In the genomic region with DNA sequence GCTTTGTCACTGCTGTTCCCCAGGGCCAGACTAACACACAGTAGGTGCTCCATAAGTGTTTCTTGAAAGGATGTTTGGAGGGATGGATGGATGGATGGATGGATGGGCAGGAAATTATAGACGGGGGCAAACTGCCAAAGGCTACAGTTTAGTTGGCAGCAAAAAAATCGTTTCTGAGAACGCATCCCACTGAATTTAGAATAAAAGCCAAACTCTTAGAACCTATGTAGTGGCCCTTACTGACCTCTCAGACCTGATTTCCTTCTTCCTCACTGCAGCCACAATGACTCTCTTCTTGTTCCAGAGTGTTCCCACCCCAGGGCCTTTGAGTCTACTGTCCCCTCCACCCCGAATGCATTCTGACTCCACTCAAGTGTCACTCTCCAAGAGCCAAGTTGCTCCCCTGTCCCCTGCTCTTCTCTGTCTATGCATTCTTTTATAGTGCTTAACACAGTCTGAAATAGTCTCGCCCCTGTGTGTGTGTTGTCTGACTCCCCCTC, we compare ENCODE assay signal across 8 cellular contexts. TPM values are rescaled to one million over a fixed set of nuclear protein-coding genes. Genes with fewer than 3 reads are reported as not detected.
A peak's percentile ranks its signal among the peaks of the same experiment; 100 is the strongest.
DNase-seq lines count a peak whose midpoint lies in the region; ATAC-seq and TF ChIP-seq lines count a peak whose summit lies in the region.

No MANE protein-coding gene starts in this region.

- peak overlapping the region; percentile 78; the same call in 1 of the 2 replicates for H3K4me3 ChIP-seq in ACC112 (ENCODE audit: low read depth, low read length)
- peak overlapping the region; percentile 52 for H3K4me3 ChIP-seq in DOHH2 (ENCODE audit: low read length)
- H3K4me3 ChIP-seq in neural cell (ENCODE audit: low read length): peak overlapping the region; percentile 77

- no peaks in the 10 kb centered on the region for H3K9me3 Mint-ChIP-seq in activated naive CD8-positive, alpha-beta T cell treated with anti-CD3 and anti-CD28 coated beads for 36 hours

- H3K79me2 ChIP-seq in ACC112 (ENCODE audit: control insufficient read depth, insufficient read depth, low read length, unreplicated experiment) (no peaks in the 10 kb centered on the region), DOHH2 (ENCODE audit: control insufficient read depth, low read length) (no peaks in the 10 kb centered on the region), neural cell (replicated peaks; ENCODE audit: insufficient read depth, low read length) (no peaks in the 10 kb centered on the region)

- peak overlapping the region; percentile 18 for H2AFZ ChIP-seq in ACC112 (ENCODE audit: low read length, unreplicated experiment)
- H2AFZ ChIP-seq in neural cell (ENCODE audit: low read depth, low read length): no peak overlapping the region

- peaks cover 2% of the 10 kb centered on the region for H3K4me1 Mint-ChIP-seq in activated naive CD8-positive, alpha-beta T cell treated with anti-CD3 and anti-CD28 coated beads for 36 hours

- H4K20me1 ChIP-seq in DOHH2 (ENCODE audit: control insufficient read depth, insufficient read depth, low read depth, low read length) (no peaks in the 10 kb centered on the region), neural cell (ENCODE audit: insufficient read depth) (no peaks in the 10 kb centered on the region)

- H3K9me2 ChIP-seq in DOHH2 (replicated peaks; ENCODE audit: control insufficient read depth, low read length) (no peaks in the 10 kb centered on the region), neural cell (ENCODE audit: insufficient read depth, low read length) (no peaks in the 10 kb centered on the region)

- no peak overlapping the region for H3K27ac Mint-ChIP-seq in activated naive CD8-positive, alpha-beta T cell treated with anti-CD3 and anti-CD28 coated beads for 36 hours

- H3K36me3 Mint-ChIP-seq in activated naive CD8-positive, alpha-beta T cell treated with anti-CD3 and anti-CD28 coated beads for 36 hours: no peaks in the 10 kb centered on the region

- H3K4me1 ChIP-seq in ACC112 (ENCODE audit: control insufficient read depth, insufficient read depth, low read length, unreplicated experiment) (peaks cover 12% of the 10 kb centered on the region), DOHH2 (ENCODE audit: control insufficient read depth, low read length) (no peaks in the 10 kb centered on the region)

- no peak for DNase-seq in activated naive CD8-positive, alpha-beta T cell treated with anti-CD3 and anti-CD28 coated beads for 36 hours
- DNase-seq in RKO (ENCODE audit: low spot score): no peak
- DNase-seq in kidney glomerular epithelial cell (lab: John Stamatoyannopoulos, UW): no peak

- no peak overlapping the region for H3K27ac ChIP-seq in ACC112 (ENCODE audit: low read depth, low read length)
- no peak overlapping the region for H3K27ac ChIP-seq in DOHH2 (ENCODE audit: low read depth, low read length)
- H3K27ac ChIP-seq in neural cell (ENCODE audit: low read length): no peak overlapping the region

- H3F3A ChIP-seq in DOHH2 (ENCODE audit: control insufficient read depth, insufficient read depth) (no peaks in the 10 kb centered on the region), neural cell (ENCODE audit: insufficient read depth, low read length, poor library complexity, severe bottlenecking) (no peaks in the 10 kb centered on the region)

- H3K27me3 Mint-ChIP-seq in activated naive CD8-positive, alpha-beta T cell treated with anti-CD3 and anti-CD28 coated beads for 36 hours: peaks cover 65% of the 10 kb centered on the region

- H3K27me3 ChIP-seq in ACC112 (ENCODE audit: insufficient read depth, low read length) (peaks cover 41% of the 10 kb centered on the region), DOHH2 (ENCODE audit: control insufficient read depth, low read length) (peaks cover 29% of the 10 kb centered on the region), neural cell (ENCODE audit: insufficient read depth, low read depth, low read length) (peaks cover 44% of the 10 kb centered on the region)

- H3K4me2 ChIP-seq in DOHH2 (ENCODE audit: low read length): peak overlapping the region; percentile 62; the same call in 1 of the 2 replicates
- no peak overlapping the region for H3K4me2 ChIP-seq in neural cell (ENCODE audit: low read length)

- H3K9ac ChIP-seq in neural cell (ENCODE audit: low read length): peak overlapping the region; percentile 73

- no peaks in the 10 kb centered on the region for H3K9me3 ChIP-seq in DOHH2 (ENCODE audit: control insufficient read depth, insufficient read depth, low read length)
- H3K9me3 ChIP-seq in neural cell (ENCODE audit: low read length): no peaks in the 10 kb centered on the region

- no peak for TF ChIP-seq CTCF in DOHH2 (IDR thresholded peaks at IDR 0.05; ENCODE audit: low read depth, low read length, poor library complexity, severe bottlenecking)
- TF ChIP-seq CTCF in neural cell (IDR thresholded peaks at IDR 0.05; ENCODE audit: poor library complexity, severe bottlenecking): no peak

- H3K36me3 ChIP-seq in ACC112 (ENCODE audit: insufficient read depth, low read length): no peaks in the 10 kb centered on the region
- no peaks in the 10 kb centered on the region for H3K36me3 ChIP-seq in DOHH2 (ENCODE audit: control insufficient read depth, low read length)
- H3K36me3 ChIP-seq in neural cell (ENCODE audit: insufficient read depth, low read length): no peaks in the 10 kb centered on the region

- TF ChIP-seq EP300 in neural cell (conservative IDR thresholded peaks at IDR 0.05; ENCODE audit: poor library complexity, severe bottlenecking): no peak

- ATAC-seq in HG03378 (IDR thresholded peaks at IDR 0.05; ENCODE audit: unreplicated experiment) (no peak), GM21737 (IDR thresholded peaks at IDR 0.05; ENCODE audit: unreplicated experiment) (no peak)

- no peak for TF ChIP-seq RAD21 in neural cell (conservative IDR thresholded peaks at IDR 0.05)

- H3K4me3 Mint-ChIP-seq in activated naive CD8-positive, alpha-beta T cell treated with anti-CD3 and anti-CD28 coated beads for 36 hours: peak overlapping the region; percentile 7

TF ChIP-seq in neural cell, 6 proteins besides CTCF, POLR2A, EP300 and RAD21:
- TF ChIP-seq, protein P1, sequence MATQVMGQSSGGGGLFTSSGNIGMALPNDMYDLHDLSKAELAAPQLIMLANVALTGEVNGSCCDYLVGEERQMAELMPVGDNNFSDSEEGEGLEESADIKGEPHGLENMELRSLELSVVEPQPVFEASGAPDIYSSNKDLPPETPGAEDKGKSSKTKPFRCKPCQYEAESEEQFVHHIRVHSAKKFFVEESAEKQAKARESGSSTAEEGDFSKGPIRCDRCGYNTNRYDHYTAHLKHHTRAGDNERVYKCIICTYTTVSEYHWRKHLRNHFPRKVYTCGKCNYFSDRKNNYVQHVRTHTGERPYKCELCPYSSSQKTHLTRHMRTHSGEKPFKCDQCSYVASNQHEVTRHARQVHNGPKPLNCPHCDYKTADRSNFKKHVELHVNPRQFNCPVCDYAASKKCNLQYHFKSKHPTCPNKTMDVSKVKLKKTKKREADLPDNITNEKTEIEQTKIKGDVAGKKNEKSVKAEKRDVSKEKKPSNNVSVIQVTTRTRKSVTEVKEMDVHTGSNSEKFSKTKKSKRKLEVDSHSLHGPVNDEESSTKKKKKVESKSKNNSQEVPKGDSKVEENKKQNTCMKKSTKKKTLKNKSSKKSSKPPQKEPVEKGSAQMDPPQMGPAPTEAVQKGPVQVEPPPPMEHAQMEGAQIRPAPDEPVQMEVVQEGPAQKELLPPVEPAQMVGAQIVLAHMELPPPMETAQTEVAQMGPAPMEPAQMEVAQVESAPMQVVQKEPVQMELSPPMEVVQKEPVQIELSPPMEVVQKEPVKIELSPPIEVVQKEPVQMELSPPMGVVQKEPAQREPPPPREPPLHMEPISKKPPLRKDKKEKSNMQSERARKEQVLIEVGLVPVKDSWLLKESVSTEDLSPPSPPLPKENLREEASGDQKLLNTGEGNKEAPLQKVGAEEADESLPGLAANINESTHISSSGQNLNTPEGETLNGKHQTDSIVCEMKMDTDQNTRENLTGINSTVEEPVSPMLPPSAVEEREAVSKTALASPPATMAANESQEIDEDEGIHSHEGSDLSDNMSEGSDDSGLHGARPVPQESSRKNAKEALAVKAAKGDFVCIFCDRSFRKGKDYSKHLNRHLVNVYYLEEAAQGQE (IDR thresholded peaks at IDR 0.05; ENCODE audit: borderline replicate concordance): no peak
- TF ChIP-seq SMC3 (conservative IDR thresholded peaks at IDR 0.05; ENCODE audit: poor library complexity) (no peak), POLR2AphosphoS5 (IDR thresholded peaks at IDR 0.05) (no peak), MXI1 (conservative IDR thresholded peaks at IDR 0.05; ENCODE audit: poor library complexity, severe bottlenecking) (no peak), TAF1 (IDR thresholded peaks at IDR 0.05; ENCODE audit: low read depth) (no peak)

RNA-seq across cellular contexts. Expression of a gene that starts 5.2 kb away (rescaled TPM):
- under 1 TPM in 1 of 2 experiments, not detected in 1; 0.24 TPM for total RNA-seq in activated naive CD8-positive, alpha-beta T cell treated with anti-CD3 and anti-CD28 coated beads for 36 hours
- not detected in 2 replicates for polyA plus RNA-seq in neural cell
- polyA minus RNA-seq in neural cell: not detected in 2 replicates

RNA-seq across cellular contexts. Expression of a gene that starts 31.5 kb away (rescaled TPM):
- total RNA-seq in activated naive CD8-positive, alpha-beta T cell treated with anti-CD3 and anti-CD28 coated beads for 36 hours: not detected
- polyA plus RNA-seq in neural cell: not detected in 2 replicates
- polyA minus RNA-seq in neural cell: not detected in 2 replicates
